In genomic region chr11:450809-451451, GRCh38 we compare ENCODE assay signal across 8 cellular contexts. TPM values are rescaled to one million over a fixed set of nuclear protein-coding genes. Genes with fewer than 3 reads are reported as not detected.
DNase-seq lines count a peak whose midpoint lies in the region; ATAC-seq, FAIRE-seq and TF ChIP-seq lines count a peak whose summit lies in the region.

No MANE protein-coding gene starts in this region.

- POLR2A ChIA-PET in AG04449 (lab: Yijun Ruan, JAX) = no interaction called here

- no peaks in the 10 kb centered on the region for H3K27me3 Mint-ChIP-seq in astrocyte (ENCODE audit: low read depth, unreplicated experiment)

- H3K9me3 ChIP-seq in MG63 (no peaks in the 10 kb centered on the region), astrocyte (ENCODE audit: insufficient read depth, low read depth, low read length) (no peaks in the 10 kb centered on the region)

- H3K4me3 ChIP-seq in AG04449 (ENCODE audit: low read depth, low read length) = peak overlapping the region; percentile 77
- peak overlapping the region; percentile 96 for H3K4me3 ChIP-seq in MG63
- peak overlapping the region; percentile 84 for H3K4me3 ChIP-seq in astrocyte (ENCODE audit: insufficient read depth, low read depth, low read length)

- H3K27ac Mint-ChIP-seq in astrocyte (ENCODE audit: unreplicated experiment) = peak overlapping the region; percentile 95

- peak overlapping the region; percentile 88 for H2AFZ ChIP-seq in astrocyte (ENCODE audit: low read depth, low read length)

- peaks cover 8% of the 10 kb centered on the region for H3K4me1 ChIP-seq in astrocyte (ENCODE audit: insufficient read depth, low read length)

- CTCF ChIA-PET in AG04449 (lab: Yijun Ruan, JAX) = interaction anchor here (0.7 to 4.7 kb wide), 10 partner anchors 9 to 209 kb away, joined by 3 to 39 read pairs (median 9); no protein-coding TSS in a partner anchor

- peak overlapping the region; percentile 86 for H3K9ac ChIP-seq in astrocyte (ENCODE audit: low read length)

- H3K36me3 ChIP-seq in MG63 (peaks cover 39% of the 10 kb centered on the region), astrocyte (ENCODE audit: insufficient read depth, low read length) (peaks cover 7% of the 10 kb centered on the region)

- peak; percentile 31 for TF ChIP-seq CTCF in AG04449 (IDR thresholded peaks at IDR 0.05; ENCODE audit: insufficient read depth, low read length, missing control alignments)
- no peak for TF ChIP-seq CTCF in astrocyte (IDR thresholded peaks at IDR 0.05; ENCODE audit: insufficient read depth, low read depth, low read length)

- H3K9me3 Mint-ChIP-seq in astrocyte (ENCODE audit: unreplicated experiment) = peaks cover 2% of the 10 kb centered on the region

- peak; percentile 52 for FAIRE-seq in astrocyte (lab: Jason Lieb, UNC)

- H3K4me2 ChIP-seq in astrocyte (ENCODE audit: low read length) = peak overlapping the region; percentile 100

- intact Hi-C loops in sciatic nerve (cut with DNase I) = no loop called here

- H3K4me1 Mint-ChIP-seq in astrocyte (ENCODE audit: low read depth, unreplicated experiment) = peaks cover 7% of the 10 kb centered on the region

- ATAC-seq in GM19023 (IDR thresholded peaks at IDR 0.05; ENCODE audit: unreplicated experiment) (peak; percentile 5), sciatic nerve (no peak), HG02973 (IDR thresholded peaks at IDR 0.05; ENCODE audit: unreplicated experiment) (no peak)

- peak overlapping the region; percentile 36 for H3K27ac ChIP-seq in astrocyte (ENCODE audit: low read depth, low read length)

- DNase-seq in AG04449 (ENCODE audit: low read depth, low spot score) = peak; percentile 10
- peak; percentile 65 for DNase-seq in MG63
- peak; percentile 74 for DNase-seq in T-helper 9 cell
- DNase-seq in astrocyte (ENCODE audit: low read depth) = peak; percentile 45
- peak; percentile 26 to 54 for DNase-seq in hippocampal formation (lab: John Stamatoyannopoulos, UW)
- peak; percentile 80 for DNase-seq in sciatic nerve (ENCODE audit: low spot score)

- H3K27me3 ChIP-seq in MG63 (no peaks in the 10 kb centered on the region), astrocyte (ENCODE audit: insufficient read depth, low read length) (no peaks in the 10 kb centered on the region)

- peak overlapping the region; percentile 96 for H3K4me3 Mint-ChIP-seq in astrocyte (ENCODE audit: unreplicated experiment)

- H4K20me1 ChIP-seq in astrocyte (ENCODE audit: insufficient read depth, low read length) = peaks cover 46% of the 10 kb centered on the region

- peaks cover 60% of the 10 kb centered on the region for H3K79me2 ChIP-seq in astrocyte (ENCODE audit: insufficient read depth, low read length)

- H3K36me3 Mint-ChIP-seq in astrocyte (ENCODE audit: low read depth, unreplicated experiment) = peaks cover 16% of the 10 kb centered on the region

RNA-seq across cellular contexts. Expression of gene PTDSS2, which starts 0.9 kb away (rescaled TPM):
- 30.2 and 43.3 TPM in 2 replicates for total RNA-seq in MG63 (2014; rRNA removed; shearing (Covaris generic); ENCODE audit: low replicate concordance)
- total RNA-seq in astrocyte (40.3 and 47.3 TPM in 2 replicates), sciatic nerve (33.1 TPM)

RNA-seq across cellular contexts. Expression of gene ANO9, which starts 9.1 kb away (rescaled TPM):
- total RNA-seq in MG63 (2014; rRNA removed; shearing (Covaris generic); ENCODE audit: low replicate concordance) = not detected in 2 replicates
- total RNA-seq in astrocyte (0.82 and 1.9 TPM in 2 replicates), sciatic nerve (0.98 TPM)

RNA-seq across cellular contexts. Expression of gene SIGIRR, which starts 36.1 kb away (rescaled TPM):
- 28.8 and 89.5 TPM in 2 replicates for total RNA-seq in MG63 (2014; rRNA removed; shearing (Covaris generic); ENCODE audit: low replicate concordance)
- total RNA-seq in astrocyte (6.2 and 7.2 TPM in 2 replicates), sciatic nerve (51.6 TPM)

RNA-seq across cellular contexts. Expression of gene RNH1, which starts 56.1 kb away (rescaled TPM):
- 556 and 832 TPM in 2 replicates for total RNA-seq in MG63 (2014; rRNA removed; shearing (Covaris generic); ENCODE audit: low replicate concordance)
- total RNA-seq in astrocyte = 117 and 130 TPM in 2 replicates
- total RNA-seq in sciatic nerve = 134 TPM

RNA-seq across cellular contexts. Expression of gene PKP3, which starts 56.9 kb away (rescaled TPM):
- 7.6 and 24.1 TPM in 2 replicates for total RNA-seq in MG63 (2014; rRNA removed; shearing (Covaris generic); ENCODE audit: low replicate concordance)
- total RNA-seq in astrocyte (1.1 and 2.1 TPM in 2 replicates), sciatic nerve (0.49 TPM)

Comparison
In these comparisons a context has a peak if more than half of its experiments do, and no peak if none do; other contexts are left out.
1. DNase-seq: peak in every context shown above with its lines; median percentile 80 in sciatic nerve; 74 in T-helper 9 cell; 65 in MG63; 45 in astrocyte; 40 in hippocampal formation; 10 in AG04449.